ENCODE assay signal across 1 cellular context in genomic region chr17:2880050-2880449, GRCh38.
TF ChIP-seq lines count a peak whose summit lies in the region.

No MANE protein-coding gene starts in this region.

TF ChIP-seq in WTC11, 78 proteins besides CTCF, POLR2A, EP300 and RAD21 (continued from another document):
- TF ChIP-seq ZNF532 (CRISPR knock-in tag; IDR thresholded peaks at IDR 0.05; ENCODE audit: borderline replicate concordance), result no peak
